ENCODE assay signal across 8 cellular contexts in genomic region chr10:87869139-87869538, GRCh38. TPM values are rescaled to one million over a fixed set of nuclear protein-coding genes. Genes with fewer than 3 reads are reported as not detected.
A peak's percentile ranks its signal among the peaks of the same experiment; 100 is the strongest.
DNase-seq lines count a peak whose midpoint lies in the region; ATAC-seq and TF ChIP-seq lines count a peak whose summit lies in the region.
"Not testable (repeated sequence)": the region's sequence is repeated elsewhere in the genome, so short reads cannot be mapped to it uniquely, and the experiment has no call there.

No MANE protein-coding gene starts in this region.

- not testable (repeated sequence) for H3K9me3 Mint-ChIP-seq in CD4-positive, CD25-positive, alpha-beta regulatory T cell; T-helper 2 cell treated with Interferon-gamma antibody and Interleukin-4, amounts not matched to agents 5 μg/mL and 100 μg/mL, for 36 hours

- H2BK120ac ChIP-seq in IMR-90 (ENCODE audit: low read depth, low read length) = not testable (repeated sequence)

- dilution Hi-C loops in IMR-90 (cut with HindIII; ENCODE audit: low sequenced_read_pairs, unreplicated experiment) = not testable (repeated sequence)

- not testable (repeated sequence) for H2AK5ac ChIP-seq in IMR-90 (ENCODE audit: low read depth, low read length)

- CTCF ChIA-PET in IMR-90 (lab: Yijun Ruan, JAX) = interaction anchor here (0.6 kb wide), 1 partner anchor 467 kb away, joined by 3 read pairs; no protein-coding TSS in a partner anchor

- TF ChIP-seq RAD21 in IMR-90 (IDR thresholded peaks at IDR 0.05; ENCODE audit: low read length) = not testable (repeated sequence)

- not testable (repeated sequence) for TF ChIP-seq POLR2A in IMR-90 (IDR thresholded peaks at IDR 0.05; ENCODE audit: low read depth, low read length); esophagus muscularis mucosa (IDR thresholded peaks at IDR 0.05; ENCODE audit: low read depth); suprapubic skin (IDR thresholded peaks at IDR 0.05)

- not testable (repeated sequence) for H3K18ac ChIP-seq in IMR-90 (ENCODE audit: low read depth, low read length)

- not testable (repeated sequence) for H4K91ac ChIP-seq in IMR-90 (ENCODE audit: insufficient read depth, low read depth, low read length)

- not testable (repeated sequence) for H2BK15ac ChIP-seq in IMR-90 (ENCODE audit: low read depth, low read length)

- not testable (repeated sequence) for H2AK9ac ChIP-seq in IMR-90 (replicated peaks; ENCODE audit: low read depth, low read length, poor library complexity)

- H3K4me1 Mint-ChIP-seq in CD4-positive, CD25-positive, alpha-beta regulatory T cell = peaks cover 44 to 76% (median 63%) of the 10 kb centered on the region in 4 donors
- H3K4me1 Mint-ChIP-seq in T-helper 2 cell treated with Interferon-gamma antibody and Interleukin-4, amounts not matched to agents 5 μg/mL and 100 μg/mL, for 36 hours (ENCODE audit: low read depth) = peaks cover 39% of the 10 kb centered on the region

- peak overlapping the region; percentile 16 for H2BK5ac ChIP-seq in IMR-90 (ENCODE audit: low read depth, low read length, poor library complexity, severe bottlenecking)

- H3K36me3 Mint-ChIP-seq in CD4-positive, CD25-positive, alpha-beta regulatory T cell = peaks cover 18% of the 10 kb centered on the region
- peaks cover 50% of the 10 kb centered on the region for H3K36me3 Mint-ChIP-seq in T-helper 2 cell treated with Interferon-gamma antibody and Interleukin-4, amounts not matched to agents 5 μg/mL and 100 μg/mL, for 36 hours (ENCODE audit: low read depth)

- not testable (repeated sequence) for DNase-seq in CD4-positive, CD25-positive, alpha-beta regulatory T cell; IMR-90; T-helper 2 cell treated with Interferon-gamma antibody and Interleukin-4, amounts not matched to agents 5 μg/mL and 100 μg/mL, for 36 hours (ENCODE audit: low spot score); ascending aorta (ENCODE audit: low spot score in 2 of 2); esophagus muscularis mucosa (ENCODE audit: extremely low spot score); left lung; suprapubic skin (ENCODE audit: low spot score in 2 of 2)

- H2BK20ac ChIP-seq in IMR-90 (ENCODE audit: low read depth, low read length) = not testable (repeated sequence)

- H3K14ac ChIP-seq in IMR-90 (replicated peaks; ENCODE audit: low read depth, low read length) = not testable (repeated sequence)

- H3K4me3 ChIP-seq in CD4-positive, CD25-positive, alpha-beta regulatory T cell (ENCODE audit: low read depth, low read length) = peak overlapping the region; percentile 49
- H3K4me3 ChIP-seq in IMR-90 (ENCODE audit: insufficient read depth, low read depth, low read length) = not testable (repeated sequence)
- H3K4me3 ChIP-seq in ascending aorta (peak overlapping the region; percentile 100), esophagus muscularis mucosa (peak overlapping the region; percentile 79 to 95 (median 87)), left lung (peak overlapping the region in 1 of 2 donors; percentile 81), neutrophil (ENCODE audit: low read depth in 1 of 2, low read length in 1 of 2) (peak overlapping the region; percentile 92 to 96), suprapubic skin (peak overlapping the region; percentile 90)

- TF ChIP-seq EP300 in esophagus muscularis mucosa (IDR thresholded peaks at IDR 0.05); suprapubic skin (IDR thresholded peaks at IDR 0.05): not testable (repeated sequence)

- not testable (repeated sequence) for H3K27ac ChIP-seq in CD4-positive, CD25-positive, alpha-beta regulatory T cell (ENCODE audit: insufficient read depth, low read length, poor library complexity, severe bottlenecking); IMR-90 (ENCODE audit: insufficient read depth, low read length); suprapubic skin
- H3K27ac ChIP-seq in ascending aorta (peak overlapping the region in 1 of 2 donors; percentile 100), esophagus muscularis mucosa (replicated peaks in 1 of 4) (peak overlapping the region in 3 of 4 donors; percentile 2 to 99 (median 37)), left lung (peak overlapping the region; percentile 50 to 97), neutrophil (peak overlapping the region; percentile 7)

- H3K4ac ChIP-seq in IMR-90 (ENCODE audit: low read depth, low read length) = not testable (repeated sequence)

- POLR2A ChIA-PET in IMR-90 (lab: Charles Lee; ENCODE audit: unreplicated experiment) = interaction anchor here (0.7 kb wide), 1 partner anchor 72 kb away, joined by 12 read pairs; no protein-coding TSS in a partner anchor

- peaks cover 0 to 28% of the 10 kb centered on the region in 2 experiments; a peak in 2 of 4 replicates for H3K79me1 ChIP-seq in IMR-90 (ENCODE audit: low read depth in 1 of 2, low read length in 2 of 2)

- H3K23ac ChIP-seq in IMR-90 (ENCODE audit: low read depth, low read length) = not testable (repeated sequence)

- not testable (repeated sequence) for BruUV-seq in IMR-90 (replicated peaks; lab: Mats Ljungman, UMichigan)

- H3K27me3 Mint-ChIP-seq in CD4-positive, CD25-positive, alpha-beta regulatory T cell; T-helper 2 cell treated with Interferon-gamma antibody and Interleukin-4, amounts not matched to agents 5 μg/mL and 100 μg/mL, for 36 hours (ENCODE audit: low read depth): not testable (repeated sequence)

- not testable (repeated sequence) for H3K36me3 ChIP-seq in CD4-positive, CD25-positive, alpha-beta regulatory T cell (ENCODE audit: control insufficient read depth, insufficient read depth, low read length); IMR-90 (ENCODE audit: control insufficient read depth, insufficient read depth, low read length); ascending aorta; esophagus muscularis mucosa; left lung; suprapubic skin
- H3K36me3 ChIP-seq in neutrophil = peaks cover 20% of the 10 kb centered on the region

- H3K27ac Mint-ChIP-seq in CD4-positive, CD25-positive, alpha-beta regulatory T cell = peak overlapping the region in 1 of 3 donors; percentile 3
- not testable (repeated sequence) for H3K27ac Mint-ChIP-seq in T-helper 2 cell treated with Interferon-gamma antibody and Interleukin-4, amounts not matched to agents 5 μg/mL and 100 μg/mL, for 36 hours

- not testable (repeated sequence) for TF ChIP-seq CTCF in IMR-90 (conservative IDR thresholded peaks at IDR 0.05; ENCODE audit: low read depth, low read length); ascending aorta (IDR thresholded peaks at IDR 0.05); esophagus muscularis mucosa (IDR thresholded peaks at IDR 0.05); left lung (IDR thresholded peaks at IDR 0.05); neutrophil (IDR thresholded peaks at IDR 0.05); suprapubic skin (IDR thresholded peaks at IDR 0.05)

- not testable (repeated sequence) for H3K9ac ChIP-seq in IMR-90 (ENCODE audit: low read depth, low read length)

- not testable (repeated sequence) for H3K9me3 ChIP-seq in CD4-positive, CD25-positive, alpha-beta regulatory T cell (ENCODE audit: control insufficient read depth in 2 of 2, low read length in 2 of 2); IMR-90 (ENCODE audit: control insufficient read depth, insufficient read depth, low read length); ascending aorta; esophagus muscularis mucosa; left lung; neutrophil; suprapubic skin

- not testable (repeated sequence) for H3K27me3 ChIP-seq in CD4-positive, CD25-positive, alpha-beta regulatory T cell (ENCODE audit: control insufficient read depth, insufficient read depth, low read length); IMR-90 (ENCODE audit: control insufficient read depth, insufficient read depth, low read length); ascending aorta; esophagus muscularis mucosa; left lung; neutrophil; suprapubic skin

- peaks cover 80% of the 10 kb centered on the region for H4K20me1 ChIP-seq in IMR-90 (ENCODE audit: insufficient read depth, low read length)

- peak overlapping the region; percentile 50; the same call in 1 of the 2 replicates for H3K4me2 ChIP-seq in IMR-90 (ENCODE audit: low read depth, low read length)

- H3K4me3 Mint-ChIP-seq in CD4-positive, CD25-positive, alpha-beta regulatory T cell = peak overlapping the region; percentile 70 to 88 (median 82)
- peak overlapping the region; percentile 62 for H3K4me3 Mint-ChIP-seq in T-helper 2 cell treated with Interferon-gamma antibody and Interleukin-4, amounts not matched to agents 5 μg/mL and 100 μg/mL, for 36 hours

- H3K4me1 ChIP-seq in CD4-positive, CD25-positive, alpha-beta regulatory T cell (ENCODE audit: control insufficient read depth, insufficient read depth, low read length, poor library complexity, severe bottlenecking) = peaks cover 78% of the 10 kb centered on the region
- not testable (repeated sequence) for H3K4me1 ChIP-seq in IMR-90 (ENCODE audit: control insufficient read depth, insufficient read depth, low read length)
- H3K4me1 ChIP-seq in ascending aorta = peaks cover 0 to 24% of the 10 kb centered on the region in 2 donors
- peaks cover 15 to 71% (median 65%) of the 10 kb centered on the region in 4 donors for H3K4me1 ChIP-seq in esophagus muscularis mucosa
- peaks cover 10 to 61% of the 10 kb centered on the region in 2 donors for H3K4me1 ChIP-seq in left lung
- peaks cover 52 to 55% of the 10 kb centered on the region in 2 experiments for H3K4me1 ChIP-seq in neutrophil (ENCODE audit: control insufficient read depth in 1 of 2, insufficient read depth in 1 of 2, low read depth in 1 of 2, low read length in 1 of 2)
- peaks cover 64% of the 10 kb centered on the region for H3K4me1 ChIP-seq in suprapubic skin

- H4K8ac ChIP-seq in IMR-90 (ENCODE audit: low read depth in 2 of 2, low read length in 2 of 2) = not testable (repeated sequence)

- not testable (repeated sequence) for ATAC-seq in CD4-positive, CD25-positive, alpha-beta regulatory T cell (ENCODE audit: low read depth in 2 of 2); IMR-90 (ENCODE audit: low read depth); left lung

- WGBS in IMR-90 (ENCODE audit: extremely low coverage in 2 of 2, insufficient read length in 1 of 2), 2 experiments = no CpG with 5 or more reads among the region's 9 CpGs
- 82% methylated on average over 9 of the region's 9 CpGs for WGBS in esophagus muscularis mucosa
- 67% methylated on average over 9 of the region's 9 CpGs for WGBS in suprapubic skin

- H2AFZ ChIP-seq in IMR-90 (replicated peaks; ENCODE audit: low read length, poor library complexity) = not testable (repeated sequence)

- not testable (repeated sequence) for H3K56ac ChIP-seq in IMR-90 (ENCODE audit: extremely low read depth, insufficient read depth, low read length)

- not testable (repeated sequence) for H4K5ac ChIP-seq in IMR-90 (ENCODE audit: low read depth, low read length)

- H3K9me1 ChIP-seq in IMR-90 (ENCODE audit: insufficient read depth, low read length) = not testable (repeated sequence)

- in situ Hi-C loops in IMR-90 (cut with MboI; ENCODE audit: low sequenced_read_pairs) = not testable (repeated sequence)

- intact Hi-C loops in IMR-90 (cut with micrococcal nuclease) = loop anchor here (5.0 to 10.0 kb wide), 3 partner anchors 93 to 406 kb away; no protein-coding TSS in a partner anchor
- intact Hi-C loops in ascending aorta (cut with DNase I) = not testable (repeated sequence)
- intact Hi-C loops in esophagus muscularis mucosa (cut with DNase I) = loop anchor here (5.0 kb wide), 1 partner anchor 83 kb away; no protein-coding TSS in a partner anchor
- intact Hi-C loops in left lung (cut with DNase I) = loop anchor here in 1 of 2 donors (10.0 kb wide), 1 partner anchor 686 kb away; no protein-coding TSS in a partner anchor

RNA-seq across cellular contexts. Expression of gene PTEN, which starts 5.7 kb away (rescaled TPM):
- total RNA-seq in CD4-positive, CD25-positive, alpha-beta regulatory T cell = 99.2 TPM
- 10 to 100 TPM; 25.9 to 31.2 (median 28.5) TPM for polyA plus RNA-seq in CD4-positive, CD25-positive, alpha-beta regulatory T cell
- total RNA-seq in IMR-90 (2012; rRNA removed) = 38.9 and 88.0 TPM in 2 replicates
- 12.0 and 14.5 TPM in 2 replicates for polyA plus RNA-seq in IMR-90 (2012; rRNA removed)
- 2.1 and 2.9 TPM in 2 replicates for polyA plus RNA-seq in IMR-90 (2012; cell fraction: cytosol; rRNA removed)
- 2.0 and 15.2 TPM in 2 replicates for polyA plus RNA-seq in IMR-90 (2012; cell fraction: nucleus; rRNA removed; ENCODE audit: low replicate concordance)
- 96.3 TPM for total RNA-seq in ascending aorta
- total RNA-seq in esophagus muscularis mucosa = 100 to 1,000 TPM in 1 of 4 donors, 10 to 100 TPM in 3; 83.2 to 117 (median 94.3) TPM
- total RNA-seq in left lung = 100 to 1,000 TPM in 1 of 2 donors, 10 to 100 TPM in 1; 97.1 to 118 TPM
- total RNA-seq in suprapubic skin = 100 to 1,000 TPM in 2 of 4 donors, 10 to 100 TPM in 2; 69.1 to 141 (median 91.8) TPM

RNA-seq across cellular contexts. Expression of gene KLLN, which starts 5.8 kb away (rescaled TPM):
- total RNA-seq in CD4-positive, CD25-positive, alpha-beta regulatory T cell = 0.54 TPM
- under 1 TPM; 0.05 to 0.67 (median 0.17) TPM for polyA plus RNA-seq in CD4-positive, CD25-positive, alpha-beta regulatory T cell
- total RNA-seq in IMR-90 (2012; rRNA removed) = 0.36 and 0.56 TPM in 2 replicates
- 0.26 and 0.36 TPM in 2 replicates for polyA plus RNA-seq in IMR-90 (2012; rRNA removed)
- 0.22 and 0.39 TPM in 2 replicates for polyA plus RNA-seq in IMR-90 (2012; cell fraction: cytosol; rRNA removed)
- polyA plus RNA-seq in IMR-90 (2012; cell fraction: nucleus; rRNA removed; ENCODE audit: low replicate concordance) = 0.11 and 0.18 TPM in 2 replicates
- not detected for total RNA-seq in ascending aorta
- total RNA-seq in esophagus muscularis mucosa = under 1 TPM in 3 of 4 donors, not detected in 1; 0.17 to 0.52 (median 0.39) TPM
- under 1 TPM; 0.58 to 0.65 TPM for total RNA-seq in left lung
- under 1 TPM in 3 of 4 donors, not detected in 1; 0.24 to 0.85 (median 0.34) TPM for total RNA-seq in suprapubic skin

RNA-seq across cellular contexts. Expression of gene ATAD1, which starts 51.1 kb away (rescaled TPM):
- total RNA-seq in CD4-positive, CD25-positive, alpha-beta regulatory T cell = 33.1 TPM
- 10 to 100 TPM; 31.5 to 50.1 (median 38.8) TPM for polyA plus RNA-seq in CD4-positive, CD25-positive, alpha-beta regulatory T cell
- total RNA-seq in IMR-90 (2012; rRNA removed) (21.9 and 41.4 TPM in 2 replicates), ascending aorta (22.1 TPM), esophagus muscularis mucosa (10 to 100 TPM; 29.1 to 41.3 (median 36.1) TPM), left lung (10 to 100 TPM; 49.2 to 49.7 TPM), suprapubic skin (10 to 100 TPM; 29.9 to 40.6 (median 31.5) TPM)
- 11.7 and 12.7 TPM in 2 replicates for polyA plus RNA-seq in IMR-90 (2012; rRNA removed)
- 1.2 and 1.5 TPM in 2 replicates for polyA plus RNA-seq in IMR-90 (2012; cell fraction: cytosol; rRNA removed)
- polyA plus RNA-seq in IMR-90 (2012; cell fraction: nucleus; rRNA removed; ENCODE audit: low replicate concordance) = 0.53 and 6.8 TPM in 2 replicates
